In genomic region chrX:48700951-48701653, GRCh38 we compare ENCODE assay signal across 23 cellular contexts.
DNase-seq lines count a peak whose midpoint lies in the region; ATAC-seq lines count a peak whose summit lies in the region.
"Had no signal": no experiment of that assay in that cellular context is flagged by ENCODE, and none has a peak within 500 bp of the region (broad histone marks: within the 10 kb centered on the region; RNA-seq: fewer than 3 reads in every experiment).

No MANE protein-coding gene starts in this region.

- in situ Hi-C loops in KBM-7 (cut with MboI; ENCODE audit: low pct_unique_long_range_greater_than_20kb, low sequenced_read_pairs): no loop called here

- ATAC-seq in HG03095 (IDR thresholded peaks at IDR 0.05; ENCODE audit: unreplicated experiment): no peak
- ATAC-seq: left cardiac atrium, mucosa of descending colon, natural killer cell, psoas muscle had no signal

- DNase-seq in GF-D8 (lab: John Stamatoyannopoulos, UW): peak; percentile 3
- peak; percentile 40 for DNase-seq in KBM-7
- peak; percentile 90 for DNase-seq in amniotic epithelial cell (ENCODE audit: low read depth)
- DNase-seq in iris pigment epithelial cell (ENCODE audit: low read depth): peak; percentile 41
- DNase-seq in HuH-7 (ENCODE audit: low spot score): no peak
- DNase-seq in islet precursor cell: no peak
- DNase-seq: activated CD4-positive, alpha-beta memory T cell treated with anti-CD3 and anti-CD28 coated beads, Interleukin-2, amount 10 ng/mL, durations not matched to agents 7 days and 5 days; activated CD4-positive, alpha-beta T cell treated with anti-CD3 and anti-CD28 coated beads for 1 hour; activated CD8-positive, alpha-beta memory T cell treated with anti-CD3 and anti-CD28 coated beads, Interleukin-2, amount 50 U/mL, for 4 hours; activated naive CD4-positive, alpha-beta T cell treated with anti-CD3 and anti-CD28 coated beads, Interleukin-2, amount 10 ng/mL, durations not matched to agents 7 days and 5 days; adrenal gland; DMS153; H9; left cardiac atrium; mucosa of descending colon; natural killer cell; NCI-H1436; NCI-H2081; NCI-H2227 treated with DMSO at 0.1 percent for 48 hours; occipital lobe; psoas muscle; stimulated activated CD4-positive, alpha-beta T cell treated with anti-CD3 and anti-CD28 coated beads, Interleukin-4, amount 100 ng/mL, for 24 hours had no signal

Comparison
In these comparisons a context has a peak if more than half of its experiments do, and no peak if none do; other contexts are left out.
1. DNase-seq: peak in GF-D8 (single experiment), KBM-7 (single experiment), amniotic epithelial cell (single experiment) and iris pigment epithelial cell (single experiment); none in HuH-7 (single experiment) and islet precursor cell (single experiment).